ENCODE assay signal across 8 cellular contexts in the genomic region with DNA sequence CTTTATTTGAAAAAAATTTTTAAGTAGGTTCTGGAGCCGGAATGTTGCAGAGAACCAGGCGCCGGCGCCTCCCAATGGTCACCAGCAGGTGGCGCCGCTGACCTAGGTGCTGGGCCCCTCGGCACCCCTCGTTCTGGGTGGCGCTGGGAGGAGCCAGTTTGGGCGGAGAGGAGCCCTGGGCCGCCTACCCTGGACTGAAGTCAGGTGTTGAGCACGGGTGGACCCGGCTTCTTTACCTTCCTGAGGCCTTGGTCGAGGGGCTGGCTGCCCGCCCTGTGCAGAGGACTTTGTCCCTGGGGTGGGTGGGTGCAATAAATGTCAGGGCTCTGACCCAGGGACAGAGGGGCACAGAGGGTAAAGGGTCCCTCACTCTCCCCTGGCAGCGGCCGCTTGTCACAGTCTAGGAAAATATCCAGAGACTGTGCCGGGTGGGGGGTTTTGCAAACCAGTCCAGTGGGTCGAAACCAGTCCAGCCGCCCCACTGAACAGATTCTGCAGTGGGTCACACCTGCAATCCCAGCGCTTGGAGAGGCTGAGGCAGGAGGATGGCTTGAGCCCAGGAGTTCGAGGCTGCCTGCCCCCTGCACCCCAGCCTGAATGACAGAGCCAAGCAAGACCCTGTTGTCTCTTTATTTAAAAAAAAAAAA. TPM values are rescaled to one million over a fixed set of nuclear protein-coding genes. Genes with fewer than 3 reads are reported as not detected.
DNase-seq lines count a peak whose midpoint lies in the region; ATAC-seq and TF ChIP-seq lines count a peak whose summit lies in the region.

No MANE protein-coding gene starts in this region.

- H3K4me3 ChIP-seq in DOHH2 (ENCODE audit: low read length), result no peak overlapping the region

- no peaks in the 10 kb centered on the region for H4K20me1 ChIP-seq in DOHH2 (ENCODE audit: control insufficient read depth, insufficient read depth, low read depth, low read length)

- intact Hi-C loops in left colon (cut with DNase I, micrococcal nuclease), result loop anchor here in 1 of 2 donors (10.0 kb wide), 1 partner anchor 123 kb away; no protein-coding TSS in a partner anchor

- 0 out of 2 replicates have a peak overlapping the region, but pooled peaks have one; percentile 14 for H3K4me2 ChIP-seq in DOHH2 (ENCODE audit: low read length)

- peak; percentile 78 for ATAC-seq in HG02885 (IDR thresholded peaks at IDR 0.05; ENCODE audit: poor library complexity, unreplicated experiment)
- peak; percentile 85 to 94 for ATAC-seq in activated CD4-positive, CD25-positive, alpha-beta regulatory T cell treated with anti-CD3 and anti-CD28 coated beads, Interleukin-2, amount 50 U/mL, for 24 hours
- ATAC-seq in left colon, result peak; percentile 94
- no peak for ATAC-seq in GM18870 (IDR thresholded peaks at IDR 0.05; ENCODE audit: unreplicated experiment)

- no peaks in the 10 kb centered on the region for H3K9me2 ChIP-seq in DOHH2 (replicated peaks; ENCODE audit: control insufficient read depth, low read length)

- H3K4me1 ChIP-seq in DOHH2 (ENCODE audit: control insufficient read depth, low read length), result 0 out of 2 replicates have a peak, but pooled peaks cover 2% of the 10 kb centered on the region

- no peaks in the 10 kb centered on the region for H3K36me3 ChIP-seq in DOHH2 (ENCODE audit: control insufficient read depth, low read length)

- TF ChIP-seq CTCF in DOHH2 (IDR thresholded peaks at IDR 0.05; ENCODE audit: low read depth, low read length, poor library complexity, severe bottlenecking), result peak; percentile 86

- no peaks in the 10 kb centered on the region for H3K79me2 ChIP-seq in DOHH2 (ENCODE audit: control insufficient read depth, low read length)

- H3K9me3 ChIP-seq in DOHH2 (ENCODE audit: control insufficient read depth, insufficient read depth, low read length), result no peaks in the 10 kb centered on the region

- H3F3A ChIP-seq in DOHH2 (ENCODE audit: control insufficient read depth, insufficient read depth), result no peaks in the 10 kb centered on the region

- H3K27me3 ChIP-seq in DOHH2 (ENCODE audit: control insufficient read depth, low read length), result no peaks in the 10 kb centered on the region

- no peak overlapping the region for H3K27ac ChIP-seq in DOHH2 (ENCODE audit: low read depth, low read length)
- H3K27ac ChIP-seq in caudate nucleus (ENCODE audit: low read depth, low read length), result no peak overlapping the region

- DNase-seq in NCI-H226 (peak; percentile 58), caudate nucleus (lab: John Stamatoyannopoulos, UW) (peak in 52 of 61 donors; percentile 14 to 77 (median 50)), left colon (peak; percentile 65 to 87)
- peak; percentile 66 to 80 for DNase-seq in stimulated activated CD4-positive, alpha-beta T cell treated with anti-CD3 and anti-CD28 coated beads, Interleukin-4, amount 100 ng/mL, for 4 hours

RNA-seq across cellular contexts. Expression of a gene that starts 30.1 kb away (rescaled TPM):
- total RNA-seq in left colon, result 1 to 10 TPM in 1 of 2 donors, under 1 TPM in 1; 0.79 to 1.4 TPM

RNA-seq across cellular contexts. Expression of a gene that starts 40.3 kb away (rescaled TPM):
- 100 to 1,000 TPM; 160 to 169 TPM for total RNA-seq in left colon
